8 cellular contexts compared by ENCODE assay signal in genomic region chr12:11171953-11172675, GRCh38. TPM values are rescaled to one million over a fixed set of nuclear protein-coding genes. Genes with fewer than 3 reads are reported as not detected.
DNase-seq lines count a peak whose midpoint lies in the region; ATAC-seq and TF ChIP-seq lines count a peak whose summit lies in the region.

No MANE protein-coding gene starts in this region.

- ATAC-seq in heart left ventricle (no peak), Right ventricle myocardium superior (ENCODE audit: poor library complexity) (no peak), esophagus mucosa (no peak), HG03439 (IDR thresholded peaks at IDR 0.05; ENCODE audit: unreplicated experiment) (no peak)
- no peak for ATAC-seq in naive thymus-derived CD4-positive, alpha-beta T cell

- H3K27me3 ChIP-seq in heart left ventricle (no peaks in the 10 kb centered on the region), dorsolateral prefrontal cortex (no peaks in the 10 kb centered on the region)
- no peaks in the 10 kb centered on the region for H3K27me3 ChIP-seq in naive thymus-derived CD4-positive, alpha-beta T cell (ENCODE audit: control insufficient read depth in 2 of 2, insufficient read depth in 2 of 2, low read length in 2 of 2)

- H3K4me1 ChIP-seq in heart left ventricle (peaks cover 0 to 45% (median 34%) of the 10 kb centered on the region in 12 donors), OCI-LY7 (ENCODE audit: insufficient read depth, low read length, poor library complexity, severe bottlenecking) (peaks cover 22% of the 10 kb centered on the region)
- peaks cover 30 to 36% of the 10 kb centered on the region in 2 donors for H3K4me1 ChIP-seq in naive thymus-derived CD4-positive, alpha-beta T cell (ENCODE audit: control insufficient read depth in 2 of 2, insufficient read depth in 2 of 2, low read length in 2 of 2)

- peak overlapping the region; percentile 77; the same call in 1 of the 2 replicates for H2AFZ ChIP-seq in OCI-LY7 (ENCODE audit: low read length)

- TF ChIP-seq CTCF in heart left ventricle (IDR thresholded peaks at IDR 0.05) (no peak), OCI-LY7 (conservative IDR thresholded peaks at IDR 0.05; ENCODE audit: low read length) (no peak), dorsolateral prefrontal cortex (IDR thresholded peaks at IDR 0.05 in 54 of 56, conservative IDR thresholded peaks at IDR 0.05 in 2 of 56; ENCODE audit: low read depth in 1 of 56, partially characterized antibody in 56 of 56) (no peak)

- H3K9me3 ChIP-seq in heart left ventricle (no peaks in the 10 kb centered on the region), OCI-LY7 (ENCODE audit: low read length) (no peaks in the 10 kb centered on the region)
- peaks cover 0 to 3% (median 0%) of the 10 kb centered on the region in 3 experiments for H3K9me3 ChIP-seq in naive thymus-derived CD4-positive, alpha-beta T cell (ENCODE audit: control insufficient read depth in 2 of 3, low read length in 3 of 3)

- no peak for TF ChIP-seq POLR2A in heart left ventricle (IDR thresholded peaks at IDR 0.05)

- no peaks in the 10 kb centered on the region for H3K27me3 Mint-ChIP-seq in naive thymus-derived CD4-positive, alpha-beta T cell

- H3K27ac Mint-ChIP-seq in naive thymus-derived CD4-positive, alpha-beta T cell = peak overlapping the region; percentile 97 to 100 (median 99)

- peaks cover 50 to 75% (median 64%) of the 10 kb centered on the region in 7 donors for H3K4me1 Mint-ChIP-seq in naive thymus-derived CD4-positive, alpha-beta T cell

- no peaks in the 10 kb centered on the region for H3K9me2 ChIP-seq in OCI-LY7 (ENCODE audit: insufficient read depth, low read length)

- H3K36me3 Mint-ChIP-seq in naive thymus-derived CD4-positive, alpha-beta T cell = peaks cover 5 to 52% (median 43%) of the 10 kb centered on the region in 5 donors

- BruUV-seq in OCI-LY7 (replicated peaks; lab: Mats Ljungman, UMichigan) = TSS peak; percentile 87

- H3K4me3 Mint-ChIP-seq in naive thymus-derived CD4-positive, alpha-beta T cell = peak overlapping the region; percentile 94 to 100 (median 98)

- H3K4me3 ChIP-seq in heart left ventricle = peak overlapping the region; percentile 44 to 97 (median 84)
- peak overlapping the region; percentile 77 for H3K4me3 ChIP-seq in OCI-LY7 (ENCODE audit: low read depth, low read length, poor library complexity, severe bottlenecking)
- peak overlapping the region; percentile 70 to 98 (median 89) for H3K4me3 ChIP-seq in dorsolateral prefrontal cortex
- H3K4me3 ChIP-seq in naive thymus-derived CD4-positive, alpha-beta T cell (ENCODE audit: low read length) = peak overlapping the region; percentile 74

- H3K4me2 ChIP-seq in OCI-LY7 (ENCODE audit: low read length) = peak overlapping the region; percentile 85

- H3K9me3 Mint-ChIP-seq in naive thymus-derived CD4-positive, alpha-beta T cell = peaks cover 0 to 2% (median 0%) of the 10 kb centered on the region in 11 donors

- intact Hi-C loops in heart left ventricle (cut with DNase I) (loop anchor here in 1 of 10 donors (10.0 kb wide), 3 partner anchors 107 to 947 kb away; partner anchors contain the start of gene TAS2R46), Right ventricle myocardium superior (cut with DNase I) (no loop called here), OCI-LY7 (cut with micrococcal nuclease; ENCODE audit: unreplicated experiment) (loop anchor here (2.0 kb wide), 1 partner anchor 449 kb away; the partner anchor contains the start of gene YBX3), dorsolateral prefrontal cortex (cut with DNase I) (no loop called here)
- intact Hi-C loops in naive thymus-derived CD4-positive, alpha-beta T cell (cut with micrococcal nuclease) = loop anchor here (1.0 to 10.0 kb wide), 14 partner anchors 9 to 1929 kb away; partner anchors contain the start of genes BORCS5 (in 2 of the 2), GABARAPL1 (in 2 of the 2), MAGOHB (in 2 of the 2) and ETV6 (in 1 of the 2)

- CTCF ChIA-PET in OCI-LY7 (lab: Charles Lee; ENCODE audit: unreplicated experiment) = no interaction called here
- CTCF ChIA-PET in naive thymus-derived CD4-positive, alpha-beta T cell (lab: Charles Lee) = interaction anchor here (0.7 kb wide), 1 partner anchor 1799 kb away, joined by 3 read pairs; no protein-coding TSS in a partner anchor

- DNase-seq in heart left ventricle (no peak), Right ventricle myocardium superior (no peak), OCI-LY7 (ENCODE audit: low spot score) (no peak), dorsolateral prefrontal cortex (no peak), inferior parietal cortex (ENCODE audit: extremely low spot score) (no peak)
- peak in 1 of 9 donors; percentile 1 for DNase-seq in naive thymus-derived CD4-positive, alpha-beta T cell

- peak overlapping the region in 11 of 12 donors; percentile 93 to 99 (median 98) for H3K27ac ChIP-seq in heart left ventricle
- no peak overlapping the region for H3K27ac ChIP-seq in OCI-LY7 (ENCODE audit: low read depth, low read length, poor library complexity, severe bottlenecking)
- H3K27ac ChIP-seq in dorsolateral prefrontal cortex = peak overlapping the region in 55 of 59 donors; percentile 17 to 100 (median 97)
- H3K27ac ChIP-seq in naive thymus-derived CD4-positive, alpha-beta T cell (ENCODE audit: low read depth, low read length) = peak overlapping the region; percentile 72

- H3K36me3 ChIP-seq in heart left ventricle = peaks cover 0 to 5% (median 0%) of the 10 kb centered on the region in 9 donors
- H3K36me3 ChIP-seq in OCI-LY7 (ENCODE audit: insufficient read depth, low read length) = peaks cover 23% of the 10 kb centered on the region
- peaks cover 0 to 8% (median 4%) of the 10 kb centered on the region in 3 experiments for H3K36me3 ChIP-seq in naive thymus-derived CD4-positive, alpha-beta T cell (ENCODE audit: control insufficient read depth in 2 of 3, insufficient read depth in 3 of 3, low read length in 3 of 3)

- peaks cover 30% of the 10 kb centered on the region for H4K20me1 ChIP-seq in OCI-LY7 (ENCODE audit: insufficient read depth, low read length)

- POLR2A ChIA-PET in OCI-LY7 (lab: Charles Lee) = interaction anchor here (0.6 to 2.1 kb wide), 3 partner anchors 9 to 762 kb away, joined by 3 to 5 read pairs (median 3); no protein-coding TSS in a partner anchor
- POLR2A ChIA-PET in naive thymus-derived CD4-positive, alpha-beta T cell (lab: Charles Lee) = interaction anchor here (0.6 to 2.0 kb wide), 14 partner anchors 9 to 1498 kb away, joined by 3 to 13 read pairs (median 4); partner anchors contain the start of genes GABARAPL1 and MAGOHB

- WGBS in heart left ventricle, 4 donors = 3 to 5% (median 4%) methylated on average over 10 of the region's 10 CpGs

- peaks cover 59% of the 10 kb centered on the region for H3K79me2 ChIP-seq in OCI-LY7 (ENCODE audit: insufficient read depth, low read depth, low read length)

RNA-seq across cellular contexts. Expression of gene SMIM10L1, which starts 1.1 kb away (rescaled TPM):
- total RNA-seq in heart left ventricle = 10 to 100 TPM; 13.0 to 24.5 (median 16.9) TPM
- 10 to 100 TPM; 12.9 to 23.7 TPM for polyA plus RNA-seq in heart left ventricle
- 13.6 TPM for total RNA-seq in Right ventricle myocardium superior
- total RNA-seq in OCI-LY7 (2014; rRNA removed; shearing (Covaris generic)) = 5.8 and 8.4 TPM in 2 replicates
- total RNA-seq in OCI-LY7 (2022) = 6.9 and 7.8 TPM in 2 replicates
- 10 to 100 TPM; 10.0 to 17.4 (median 13.3) TPM for total RNA-seq in dorsolateral prefrontal cortex
- 10 to 100 TPM in 2 of 5 experiments, 1 to 10 TPM in 3; 7.8 to 12.9 (median 8.5) TPM for total RNA-seq in naive thymus-derived CD4-positive, alpha-beta T cell
- 10 to 100 TPM in 1 of 2 donors, 1 to 10 TPM in 1; 6.7 to 14.6 TPM for polyA plus RNA-seq in naive thymus-derived CD4-positive, alpha-beta T cell
- total RNA-seq in esophagus mucosa = 4.0 TPM

RNA-seq across cellular contexts. Expression of gene TAS2R42, which starts 14.6 kb away (rescaled TPM):
- total RNA-seq in heart left ventricle (not detected), Right ventricle myocardium superior (not detected), OCI-LY7 (2022) (not detected in 2 replicates), dorsolateral prefrontal cortex (not detected), esophagus mucosa (not detected)
- polyA plus RNA-seq in heart left ventricle = not detected
- total RNA-seq in OCI-LY7 (2014; rRNA removed; shearing (Covaris generic)) = not detected in 2 replicates
- not detected for total RNA-seq in naive thymus-derived CD4-positive, alpha-beta T cell
- not detected for polyA plus RNA-seq in naive thymus-derived CD4-positive, alpha-beta T cell

RNA-seq across cellular contexts. Expression of gene TAS2R30, which starts 37.7 kb away (rescaled TPM):
- 1 to 10 TPM in 4 of 9 donors, under 1 TPM in 5; 0.47 to 1.5 (median 0.82) TPM for total RNA-seq in heart left ventricle
- under 1 TPM in 1 of 2 donors, not detected in 1; 0.15 TPM for polyA plus RNA-seq in heart left ventricle
- 0.67 TPM for total RNA-seq in Right ventricle myocardium superior
- total RNA-seq in OCI-LY7 (2014; rRNA removed; shearing (Covaris generic)) = 4.1 and 5.4 TPM in 2 replicates
- 6.0 and 6.5 TPM in 2 replicates for total RNA-seq in OCI-LY7 (2022)
- 10 to 100 TPM in 3 of 120 experiments, 1 to 10 TPM in 117; 3.2 to 12.0 (median 6.4) TPM for total RNA-seq in dorsolateral prefrontal cortex
- 1 to 10 TPM; 4.1 to 7.2 (median 5.3) TPM for total RNA-seq in naive thymus-derived CD4-positive, alpha-beta T cell
- under 1 TPM in 1 of 2 donors, not detected in 1; 0.18 TPM for polyA plus RNA-seq in naive thymus-derived CD4-positive, alpha-beta T cell
- 1.1 TPM for total RNA-seq in esophagus mucosa

Comparison
In these comparisons a context has a peak if more than half of its experiments do, and no peak if none do; other contexts are left out.
1. intact Hi-C loops: an anchor here in OCI-LY7 (2.0 kb wide) and naive thymus-derived CD4-positive, alpha-beta T cell (1.0 to 10.0 kb wide); none called in Right ventricle myocardium superior and dorsolateral prefrontal cortex.